13 cellular contexts compared by ENCODE assay signal in genomic region chr2:202657876-202658275, GRCh38.
"Had no signal": no experiment of that assay in that cellular context is flagged by ENCODE, and none has a peak within 500 bp of the region (broad histone marks: within the 10 kb centered on the region; RNA-seq: fewer than 3 reads in every experiment).

No MANE protein-coding gene starts in this region.

- H3K4me3 ChIP-seq: colonic mucosa, esophagus muscularis mucosa, lung, ovary, sigmoid colon, spleen, thyroid gland had no signal

- ATAC-seq: left colon had no signal

- H3K27ac ChIP-seq: colonic mucosa, esophagus muscularis mucosa, ovary, sigmoid colon, thyroid gland, VCaP had no signal

- H3K27me3 ChIP-seq: colonic mucosa, esophagus muscularis mucosa, ovary, sigmoid colon, spleen, thyroid gland had no signal

- H3K4me1 ChIP-seq: colonic mucosa, sigmoid colon had no signal

- DNase-seq: activated CD4-positive, alpha-beta T cell treated with anti-CD3 and anti-CD28 coated beads for 4 hours; activated gamma-delta T cell; amniotic stem cell; colonic mucosa; left colon; midbrain; ovary; sigmoid colon; spleen; thyroid gland had no signal

- H3K36me3 ChIP-seq: colonic mucosa, esophagus muscularis mucosa, ovary, sigmoid colon, spleen, thyroid gland had no signal

- H3K9me3 ChIP-seq: colonic mucosa, esophagus muscularis mucosa, ovary, sigmoid colon, spleen, thyroid gland had no signal
